ENCODE assay signal across 13 cellular contexts in the genomic region with DNA sequence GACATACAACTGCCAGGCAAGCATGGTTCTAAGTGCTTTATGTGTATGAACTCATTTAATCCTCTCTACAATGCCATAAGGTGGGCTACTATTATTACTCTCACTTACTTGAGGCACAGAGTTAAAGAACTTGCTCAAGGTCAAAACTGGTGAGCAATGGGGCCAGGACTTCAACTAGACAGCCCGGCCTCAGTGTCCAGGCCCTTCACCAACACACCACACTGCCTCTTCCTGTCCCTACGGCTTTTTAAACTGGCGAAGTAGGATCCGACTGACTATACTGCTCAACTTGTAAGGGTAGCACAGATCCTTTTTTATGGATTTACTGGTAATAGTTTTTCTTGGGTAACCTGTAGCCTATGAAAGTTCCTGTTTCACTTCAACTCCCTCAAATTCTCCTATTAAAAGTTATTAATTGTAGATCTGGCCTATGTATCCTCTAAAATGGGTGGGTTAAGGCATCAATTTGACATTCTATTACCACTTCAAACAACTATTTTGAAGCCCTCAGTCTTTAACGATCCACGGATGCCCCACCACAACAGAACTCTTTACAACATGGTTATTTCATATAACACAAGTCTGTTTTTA. TPM values are rescaled to one million over a fixed set of nuclear protein-coding genes. Genes with fewer than 3 reads are reported as not detected.
DNase-seq lines count a peak whose midpoint lies in the region; ATAC-seq, FAIRE-seq and TF ChIP-seq lines count a peak whose summit lies in the region.
"Had no signal": no experiment of that assay in that cellular context is flagged by ENCODE, and none has a peak within 500 bp of the region (broad histone marks: within the 10 kb centered on the region; RNA-seq: fewer than 3 reads in every experiment).

No MANE protein-coding gene starts in this region.

- H3K4me1 ChIP-seq in HepG2 (ENCODE audit: insufficient read depth, low read length) (peaks cover 43% of the 10 kb centered on the region), stomach (peaks cover 29 to 81% (median 63%) of the 10 kb centered on the region in 4 donors)

- peaks cover 93% of the 10 kb centered on the region for H4K20me1 ChIP-seq in HepG2 (ENCODE audit: insufficient read depth, low read length)

- intact Hi-C loops in HepG2 (cut with micrococcal nuclease; ENCODE audit: unreplicated experiment) (loop anchor here (10.0 kb wide), 1 partner anchor 133 kb away; no protein-coding TSS in a partner anchor), stomach (cut with DNase I; ENCODE audit: low total_unique reads) (no loop called here)

- H3K9ac ChIP-seq in HepG2 (ENCODE audit: insufficient read depth, low read depth, low read length) = peak overlapping the region; percentile 100
- H3K9ac ChIP-seq: BLaER1 treated with 17β-estradiol and CSF1 and Interleukin-3, amounts not matched to agents 10 nM and 100 nM had no signal

- in situ Hi-C loops in HepG2 (cut with HindIII; ENCODE audit: extremely low pct_ligation_motif_present, low pct_unique_long_range_greater_than_20kb) = loop anchor here (10.0 kb wide), 1 partner anchor 213 kb away; no protein-coding TSS in a partner anchor

- TF ChIP-seq EP300 in HepG2 (IDR thresholded peaks at IDR 0.05; ENCODE audit: low read depth in 2 of 2, low read length in 2 of 2) (no peak), HepG2 (CRISPR knock-in tag; IDR thresholded peaks at IDR 0.05; ENCODE audit: borderline replicate concordance) (no peak), stomach (IDR thresholded peaks at IDR 0.05) (no peak)

- peak overlapping the region; percentile 85 for H3K27ac Mint-ChIP-seq in chondrocyte (ENCODE audit: unreplicated experiment)
- H3K27ac Mint-ChIP-seq: activated naive CD8-positive, alpha-beta T cell treated with anti-CD3 and anti-CD28 coated beads, Interleukin-2, amount 10 ng/mL, durations not matched to agents 7 days and 5 days; effector memory CD8-positive, alpha-beta T cell had no signal

- H3K27me3 ChIP-seq in HepG2 (ENCODE audit: control insufficient read depth in 1 of 2, insufficient read depth in 2 of 2, low read length in 2 of 2) (peaks cover 0 to 2% of the 10 kb centered on the region in 2 experiments; a peak in 1 of 5 replicates), stomach (peaks cover 0 to 8% (median 0%) of the 10 kb centered on the region in 3 donors)

- H3K4me3 Mint-ChIP-seq in chondrocyte (ENCODE audit: unreplicated experiment) = peak overlapping the region; percentile 93
- H3K4me3 Mint-ChIP-seq: activated naive CD8-positive, alpha-beta T cell treated with anti-CD3 and anti-CD28 coated beads, Interleukin-2, amount 10 ng/mL, durations not matched to agents 7 days and 5 days; effector memory CD8-positive, alpha-beta T cell; naive thymus-derived CD8-positive, alpha-beta T cell had no signal

- H3K4me3 ChIP-seq in HepG2 (replicated peaks in 1 of 3; ENCODE audit: insufficient read depth in 1 of 3, low read depth in 2 of 3, low read length in 3 of 3) = peak overlapping the region; percentile 88 to 100 (median 94)
- H3K4me3 ChIP-seq in stomach = peak overlapping the region; percentile 68 to 83 (median 72)
- H3K4me3 ChIP-seq: BLaER1 treated with 17β-estradiol and CSF1 and Interleukin-3, amounts not matched to agents 10 nM and 100 nM had no signal

- H3K36me3 ChIP-seq in HepG2 (replicated peaks in 1 of 2; ENCODE audit: control insufficient read depth in 1 of 2, insufficient read depth in 2 of 2, low read length in 2 of 2) (peaks cover 6 to 52% of the 10 kb centered on the region in 2 experiments; a peak in 4 of 5 replicates), stomach (no peaks in the 10 kb centered on the region)
- H3K36me3 ChIP-seq: BLaER1 treated with 17β-estradiol and CSF1 and Interleukin-3, amounts not matched to agents 10 nM and 100 nM had no signal

- H3K36me3 Mint-ChIP-seq in chondrocyte (ENCODE audit: low read depth) = peaks cover 22% of the 10 kb centered on the region
- H3K36me3 Mint-ChIP-seq: naive thymus-derived CD8-positive, alpha-beta T cell had no signal

- no peaks in the 10 kb centered on the region for H3K9me3 Mint-ChIP-seq in chondrocyte (ENCODE audit: low read depth)
- H3K9me3 Mint-ChIP-seq: activated naive CD8-positive, alpha-beta T cell treated with anti-CD3 and anti-CD28 coated beads, Interleukin-2, amount 10 ng/mL, durations not matched to agents 7 days and 5 days; effector memory CD8-positive, alpha-beta T cell; naive thymus-derived CD8-positive, alpha-beta T cell had no signal

- H3K4me2 ChIP-seq in HepG2 (ENCODE audit: low read depth, low read length) = peak overlapping the region; percentile 74
- H3K4me2 ChIP-seq: BLaER1 treated with 17β-estradiol and CSF1 and Interleukin-3, amounts not matched to agents 10 nM and 100 nM had no signal

- no peak for TF ChIP-seq RAD21 in HepG2 (CRISPR knock-in tag; IDR thresholded peaks at IDR 0.05)

- WGBS in HepG2 (ENCODE audit: low lambda C conversion rate) = 3% methylated on average over 6 of the region's 6 CpGs
- 79 to 94% (median 91%) methylated on average over 6 of the region's 6 CpGs for WGBS in stomach, 5 donors

- peaks cover 95% of the 10 kb centered on the region for H3K79me2 ChIP-seq in HepG2 (ENCODE audit: insufficient read depth, low read length)

- H3K27ac ChIP-seq in HepG2 (ENCODE audit: extremely low read length, insufficient read depth, low read length) (peak overlapping the region; percentile 71), stomach (peak overlapping the region in 4 of 5 donors; percentile 38 to 98 (median 93))
- H3K27ac ChIP-seq: BLaER1 treated with 17β-estradiol and CSF1 and Interleukin-3, amounts not matched to agents 10 nM and 100 nM had no signal

- no peak for FAIRE-seq in HepG2 (lab: Jason Lieb, UNC)

- peak; percentile 58 to 61; a peak in 3 of 4 replicates for TF ChIP-seq POLR2A in HepG2 (IDR thresholded peaks at IDR 0.05; ENCODE audit: insufficient read depth in 1 of 2, low read depth in 2 of 2, low read length in 2 of 2)
- TF ChIP-seq POLR2A in stomach (IDR thresholded peaks at IDR 0.05) = no peak

- no peak overlapping the region for H2AFZ ChIP-seq in HepG2 (ENCODE audit: low read length)

- BruUV-seq in HepG2 (replicated peaks; lab: Mats Ljungman, UMichigan) = no TSS peak

- peaks cover 85% of the 10 kb centered on the region for H3K4me1 Mint-ChIP-seq in chondrocyte (ENCODE audit: low read depth)

- H3K27me3 Mint-ChIP-seq in chondrocyte (ENCODE audit: low read depth) = no peaks in the 10 kb centered on the region

- H3K9me3 ChIP-seq in HepG2 (ENCODE audit: low read length) = no peaks in the 10 kb centered on the region
- H3K9me3 ChIP-seq in stomach = no peaks in the 10 kb centered on the region
- H3K9me3 ChIP-seq: BLaER1 treated with 17β-estradiol and CSF1 and Interleukin-3, amounts not matched to agents 10 nM and 100 nM had no signal

- TF ChIP-seq CTCF in chondrocyte (IDR thresholded peaks at IDR 0.05) (no peak), HepG2 (CRISPR knock-in tag; IDR thresholded peaks at IDR 0.05) (no peak), stomach (IDR thresholded peaks at IDR 0.05) (no peak)

- ATAC-seq in HepG2 = no peak
- no peak for ATAC-seq in HG02938 (IDR thresholded peaks at IDR 0.05; ENCODE audit: unreplicated experiment)
- ATAC-seq: effector memory CD8-positive, alpha-beta T cell; naive thymus-derived CD8-positive, alpha-beta T cell had no signal

- POLR2A ChIA-PET in HepG2 (lab: Yijun Ruan, JAX) = no interaction called here

- DNase-seq in HT1080 (ENCODE audit: low read depth) (peak; percentile 54), chondrocyte (ENCODE audit: low spot score) (no peak), HepG2 (ENCODE audit: low spot score) (no peak), stomach (no peak), D341Med (ENCODE audit: low spot score) (no peak)
- DNase-seq in stimulated activated CD8-positive, alpha-beta memory T cell treated with anti-CD3 and anti-CD28 coated beads, Interleukin-4, amount 100 ng/mL, for 48 hours = no peak
- no peak for DNase-seq in stimulated activated CD4-positive, alpha-beta T cell treated with anti-CD3 and anti-CD28 coated beads, Interleukin-2, amount 100 ng/mL, for 24 hours
- DNase-seq: activated naive CD8-positive, alpha-beta T cell treated with anti-CD3 and anti-CD28 coated beads, Interleukin-2, amount 10 ng/mL, durations not matched to agents 7 days and 5 days; effector memory CD8-positive, alpha-beta T cell; naive thymus-derived CD8-positive, alpha-beta T cell; Right ventricle myocardium superior had no signal

- CTCF ChIA-PET in HepG2 (lab: Yijun Ruan, JAX; ENCODE audit: low intra/inter-chr PET ratio, low total read pairs) = no interaction called here

TF ChIP-seq in HepG2, 621 proteins besides CTCF, POLR2A, EP300 and RAD21 (continues in another document):
- TF ChIP-seq ZIK1 (CRISPR knock-in tag; IDR thresholded peaks at IDR 0.05; ENCODE audit: borderline replicate concordance, low read depth) (no peak), ATF1 (CRISPR knock-in tag; IDR thresholded peaks at IDR 0.05) (no peak)

RNA-seq across cellular contexts. Expression of gene ERRFI1, which starts 4.3 kb away (rescaled TPM):
- 143 and 169 TPM in 2 replicates for total RNA-seq in HT1080 (2014; rRNA removed; shearing (Covaris generic))
- polyA plus RNA-seq in HT1080 (2015; cell fraction: cytosol; rRNA removed) = 293 and 378 TPM in 2 replicates
- polyA plus RNA-seq in HT1080 (2015; cell fraction: nucleus; rRNA removed) = 266 and 294 TPM in 2 replicates
- total RNA-seq in chondrocyte (26.4 to 305 TPM (median 303 TPM) in 3 replicates), HepG2 (2016; rRNA removed; fragmentation: Illumina TruSeq; extraction: Trizol) (84.4 and 99.5 TPM in 2 replicates), stomach (100 to 1,000 TPM in 3 of 5 donors, 10 to 100 TPM in 1, 1 to 10 TPM in 1; 3.5 to 201 (median 134) TPM)
- total RNA-seq in HepG2 (2016; cell fraction: cytosol; rRNA removed; fragmentation: Illumina TruSeq; extraction: Trizol; ENCODE audit: low read depth) = 16.2 and 17.9 TPM in 2 replicates
- total RNA-seq in HepG2 (2016; cell fraction: insoluble cytoplasmic fraction; rRNA removed; fragmentation: Illumina TruSeq; extraction: Trizol) = 83.4 and 92.6 TPM in 2 replicates
- 72.5 and 74.8 TPM in 2 replicates for total RNA-seq in HepG2 (2016; cell fraction: membrane; rRNA removed; fragmentation: Illumina TruSeq; extraction: Trizol)
- 61.8 and 73.3 TPM in 2 replicates for total RNA-seq in HepG2 (2016; cell fraction: nucleus; rRNA removed; fragmentation: Illumina TruSeq; extraction: Trizol)
- polyA plus RNA-seq in HepG2 (2011; rRNA removed) (634 and 753 TPM in 2 replicates), stomach (10 to 100 TPM; 31.4 to 47.7 (median 41.4) TPM)
- 492 and 608 TPM in 2 replicates for polyA plus RNA-seq in HepG2 (2011; cell fraction: cytosol; rRNA removed)
- 300 and 467 TPM in 2 replicates for polyA plus RNA-seq in HepG2 (2011; cell fraction: nucleus; rRNA removed)
- 335 and 494 TPM in 2 replicates for polyA plus RNA-seq in HepG2 (2012)
- polyA plus RNA-seq in HepG2 (2016; cell fraction: cytosol; fragmentation: Illumina TruSeq; extraction: Trizol; ENCODE audit: low read depth) = 8.7 and 10.5 TPM in 2 replicates
- 102 and 107 TPM in 2 replicates for polyA plus RNA-seq in HepG2 (2016; cell fraction: insoluble cytoplasmic fraction; fragmentation: Illumina TruSeq; extraction: Trizol; ENCODE audit: low read depth)
- polyA plus RNA-seq in HepG2 (2016; cell fraction: membrane; fragmentation: Illumina TruSeq; extraction: Trizol; ENCODE audit: low read depth) = 41.9 and 45.1 TPM in 2 replicates
- 110 and 117 TPM in 2 replicates for polyA plus RNA-seq in HepG2 (2016; cell fraction: nucleus; fragmentation: Illumina TruSeq; extraction: Trizol; ENCODE audit: insufficient read depth, low read depth)
- 6.9 and 217 TPM in 2 replicates for polyA minus RNA-seq in HepG2 (2011; rRNA and poly(A)+ RNA removed; ENCODE audit: low replicate concordance)
- polyA minus RNA-seq in HepG2 (2011; cell fraction: cytosol; rRNA and poly(A)+ RNA removed) = 288 and 291 TPM in 2 replicates
- 228 and 458 TPM in 2 replicates for polyA minus RNA-seq in HepG2 (2011; cell fraction: nucleus; rRNA and poly(A)+ RNA removed)

Comparison
In these comparisons a context has a peak if more than half of its experiments do, and no peak if none do; other contexts are left out.
1. POLR2A ChIP-seq: peak in HepG2 (2 of 2); none in stomach (0 of 4).